In genomic region chr13:90519157-90519556, GRCh38 we compare ENCODE assay signal across 28 cellular contexts.
"Had no signal": no experiment of that assay in that cellular context is flagged by ENCODE, and none has a peak within 500 bp of the region (broad histone marks: within the 10 kb centered on the region; RNA-seq: fewer than 3 reads in every experiment).

No MANE protein-coding gene starts in this region.

- H3K4me1 ChIP-seq: body of pancreas, breast epithelium, Peyer's patch, SJSA1 had no signal

- H3K27ac ChIP-seq: body of pancreas, breast epithelium, Peyer's patch, SJSA1 had no signal

- ATAC-seq: activated CD8-positive, alpha-beta T cell treated with anti-CD3 and anti-CD28 coated beads for 36 hours; activated T-cell treated with anti-CD3 and anti-CD28 coated beads, Interleukin-2, amount 50 U/mL, for 72 hours; activated T-helper 17 cell treated with anti-CD3 and anti-CD28 coated beads, Interleukin-2, amount 50 U/mL, for 72 hours; body of pancreas; PC-3 had no signal

- H3K9me2 ChIP-seq: SK-N-SH had no signal

- DNase-seq: activated CD4-positive, alpha-beta T cell treated with anti-CD3 and anti-CD28 coated beads, Interleukin-2, amount 10 ng/mL, durations not matched to agents 24 days and 14 days; activated CD4-positive, alpha-beta T cell treated with anti-CD3 and anti-CD28 coated beads, Interleukin-2, amount 50 U/mL, for 4 hours; activated CD8-positive, alpha-beta T cell treated with anti-CD3 and anti-CD28 coated beads for 36 hours; activated effector memory CD4-positive, alpha-beta T cell treated with anti-CD3 and anti-CD28 coated beads, Interleukin-2, amount 50 U/mL, for 16 hours; activated naive CD4-positive, alpha-beta T cell; activated naive CD4-positive, alpha-beta T cell treated with anti-CD3 and anti-CD28 coated beads, Interleukin-2, amount 50 U/mL, for 16 hours; activated naive CD8-positive, alpha-beta T cell treated with anti-CD3 and anti-CD28 coated beads for 36 hours; activated T-cell treated with anti-CD3 and anti-CD28 coated beads, Interleukin-2, amount 50 U/mL, for 1 hour; activated T-cell treated with anti-CD3 and anti-CD28 coated beads, Interleukin-2, amount 50 U/mL, for 72 hours; amygdala; body of pancreas; Karpas-422; KBM-7; NCI-H1048; NCI-H1436; NCI-H1694; NCI-H1930; NCI-H2081 treated with DMSO at 0.1 percent for 48 hours; NCI-H226; NCI-H446 treated with DMSO at 0.1 percent for 48 hours; NK-92 treated with Interleukin-12 subunit alpha and Interleukin-12 subunit beta, amount 100 ng/mL, for 24 hours; PC-3; Peyer's patch; SHP77 treated with DMSO at 0.1 percent for 48 hours; SK-N-SH had no signal

- H3K36me3 ChIP-seq: breast epithelium, Peyer's patch, SJSA1 had no signal

- H3K9ac ChIP-seq: SK-N-SH had no signal

- H3K27me3 ChIP-seq: body of pancreas, breast epithelium, Peyer's patch, SJSA1 had no signal

- H3K9me3 ChIP-seq: body of pancreas, Peyer's patch, SJSA1, SK-N-SH had no signal

- H3K4me2 ChIP-seq: SK-N-SH had no signal

- H3K4me3 ChIP-seq: body of pancreas, breast epithelium, Peyer's patch, SJSA1 had no signal
